22 cellular contexts compared by ENCODE assay signal in genomic region chr15:92415639-92416297, GRCh38. TPM values are rescaled to one million over a fixed set of nuclear protein-coding genes. Genes with fewer than 3 reads are reported as not detected.
A peak's percentile ranks its signal among the peaks of the same experiment; 100 is the strongest.
DNase-seq lines count a peak whose midpoint lies in the region; ATAC-seq and TF ChIP-seq lines count a peak whose summit lies in the region.
"Had no signal": no experiment of that assay in that cellular context is flagged by ENCODE, and none has a peak within 500 bp of the region (broad histone marks: within the 10 kb centered on the region; RNA-seq: fewer than 3 reads in every experiment).

No MANE protein-coding gene starts in this region.

- no peak overlapping the region for H3K23ac ChIP-seq in neuronal stem cell (ENCODE audit: low read depth, low read length, poor library complexity)

- H3K18ac ChIP-seq in neuronal stem cell (ENCODE audit: low read length), result no peak overlapping the region

- POLR2A ChIA-PET in RWPE1 (lab: Yijun Ruan, JAX; ENCODE audit: low non-redundant PET), result no interaction called here

- 38 to 51% methylated on average over 9 of the region's 9 CpGs for WGBS in heart right ventricle, 2 donors
- no CpG with 5 or more reads among the region's 9 CpGs for WGBS in neuronal stem cell (ENCODE audit: extremely low coverage in 2 of 2, insufficient read length in 2 of 2, insufficient replicate concordance in 1 of 2), 2 donors

- no peak overlapping the region for H3K9ac ChIP-seq in neuronal stem cell (ENCODE audit: low read depth, low read length, poor library complexity)
- H3K9ac ChIP-seq: KMS-11 had no signal

- no peak overlapping the region for H2AFZ ChIP-seq in neuronal stem cell (ENCODE audit: low read length)

- H3K14ac ChIP-seq in neuronal stem cell (ENCODE audit: low read length), result peak overlapping the region; percentile 28

- no peak for TF ChIP-seq CTCF in heart right ventricle (IDR thresholded peaks at IDR 0.05)
- TF ChIP-seq CTCF in RWPE1 (conservative IDR thresholded peaks at IDR 0.05; ENCODE audit: low read depth), result no peak

- intact Hi-C loops in heart right ventricle (cut with DNase I), result no loop called here

- H3K4me2 ChIP-seq in neuronal stem cell (ENCODE audit: insufficient read depth, low read length, poor library complexity, severe bottlenecking), result no peak overlapping the region
- H3K4me2 ChIP-seq: KMS-11 had no signal

- no peaks in the 10 kb centered on the region for H3K27me3 ChIP-seq in SJSA1 (replicated peaks)
- H3K27me3 ChIP-seq in heart right ventricle, result peaks cover 0 to 3% (median 0%) of the 10 kb centered on the region in 7 donors
- no peaks in the 10 kb centered on the region for H3K27me3 ChIP-seq in neuronal stem cell (ENCODE audit: control insufficient read depth in 3 of 3, insufficient read depth in 3 of 3, low read depth in 1 of 3, low read length in 3 of 3)
- H3K27me3 ChIP-seq: Peyer's patch had no signal

- H3K4me3 ChIP-seq in SJSA1 (no peak overlapping the region), heart right ventricle (peak overlapping the region in 2 of 10 donors; percentile 5 to 17), neuronal stem cell (ENCODE audit: low read length in 2 of 2) (no peak overlapping the region)
- H3K4me3 ChIP-seq: Peyer's patch had no signal

- CTCF ChIA-PET in RWPE1 (lab: Yijun Ruan, JAX), result interaction anchor here (0.6 kb wide), 1 partner anchor 1801 kb away, joined by 3 read pairs; no protein-coding TSS in a partner anchor

- no peaks in the 10 kb centered on the region; the same call in 1 of the 2 replicates for H3K36me3 ChIP-seq in SJSA1
- no peaks in the 10 kb centered on the region for H3K36me3 ChIP-seq in heart right ventricle
- peaks cover 13 to 66% of the 10 kb centered on the region in 2 donors for H3K36me3 ChIP-seq in neuronal stem cell (replicated peaks in 1 of 2; ENCODE audit: control insufficient read depth in 2 of 2, insufficient read depth in 2 of 2, low read length in 2 of 2)
- H3K36me3 ChIP-seq: Peyer's patch had no signal

- H4K91ac ChIP-seq in neuronal stem cell (ENCODE audit: low read depth, low read length, poor library complexity), result no peak overlapping the region

- ATAC-seq in heart right ventricle (peak in 7 of 8 donors; percentile 47 to 92 (median 81)), GM21786 (IDR thresholded peaks at IDR 0.05; ENCODE audit: unreplicated experiment) (no peak), HG03025 (IDR thresholded peaks at IDR 0.05; ENCODE audit: low FRiP score, unreplicated experiment) (no peak)
- ATAC-seq: CD8-positive, alpha-beta T cell had no signal

- no peak overlapping the region for H2BK15ac ChIP-seq in neuronal stem cell (ENCODE audit: low read length)

- H2BK120ac ChIP-seq in neuronal stem cell (ENCODE audit: low read depth, low read length), result no peak overlapping the region

- peaks cover 53% of the 10 kb centered on the region for H3K4me1 ChIP-seq in SJSA1 (replicated peaks)
- H3K4me1 ChIP-seq in heart right ventricle, result peaks cover 0 to 19% (median 0%) of the 10 kb centered on the region in 9 donors
- peaks cover 12 to 17% of the 10 kb centered on the region in 2 donors for H3K4me1 ChIP-seq in neuronal stem cell (ENCODE audit: control insufficient read depth in 2 of 2, insufficient read depth in 1 of 2, low read depth in 1 of 2, low read length in 2 of 2)
- H3K4me1 ChIP-seq: Peyer's patch had no signal

- H3K9me3 ChIP-seq in SJSA1 (replicated peaks), result no peaks in the 10 kb centered on the region
- H3K9me3 ChIP-seq in heart right ventricle, result no peaks in the 10 kb centered on the region
- H3K9me3 ChIP-seq in neuronal stem cell (replicated peaks in 1 of 2; ENCODE audit: control insufficient read depth in 2 of 2, insufficient read depth in 1 of 2, low read depth in 1 of 2, low read length in 2 of 2), result peaks cover 0 to 12% of the 10 kb centered on the region in 2 donors
- H3K9me3 ChIP-seq: Peyer's patch had no signal

- H4K8ac ChIP-seq in neuronal stem cell (ENCODE audit: low read depth, low read length), result no peak overlapping the region

- no peaks in the 10 kb centered on the region for H3K79me1 ChIP-seq in neuronal stem cell (ENCODE audit: low read depth, low read length)

- no peak overlapping the region for H2AK5ac ChIP-seq in neuronal stem cell (ENCODE audit: low read depth, low read length)

- H3K27ac ChIP-seq in SJSA1 (peak overlapping the region; percentile 26), heart right ventricle (peak overlapping the region in 4 of 10 donors; percentile 57 to 81 (median 64)), neuronal stem cell (replicated peaks; ENCODE audit: low read length) (no peak overlapping the region), RWPE1 (no peak overlapping the region)
- H3K27ac ChIP-seq: KMS-11, Peyer's patch had no signal

- no peak overlapping the region for H2BK5ac ChIP-seq in neuronal stem cell (ENCODE audit: low read length)

- H2BK12ac ChIP-seq in neuronal stem cell (ENCODE audit: low read length), result no peak overlapping the region

- no peak overlapping the region for H3K4ac ChIP-seq in neuronal stem cell (ENCODE audit: low read length)

- DNase-seq in SJSA1 (ENCODE audit: low read depth in 1 of 2, low spot score in 2 of 2) (peak in 1 of 2 experiments; percentile 37), heart right ventricle (no peak), neuronal stem cell (ENCODE audit: low spot score) (no peak), HK-2 (ENCODE audit: unreplicated experiment) (no peak), RWPE1 (ENCODE audit: low spot score) (no peak)
- DNase-seq: C1 segment of cervical spinal cord; CD8-positive, alpha-beta T cell; DND-41; GOT3; HCEC 1CT; IMR-90; NCI-H1105; NCI-H146; NCI-H2081; NCI-H2171 treated with DMSO at 0.1 percent for 48 hours; NCI-H526; Peyer's patch had no signal

RNA-seq across cellular contexts. Expression of gene ST8SIA2, which starts 22.1 kb away (rescaled TPM):
- 3.9 and 5.7 TPM in 2 replicates for total RNA-seq in SJSA1 (2014; rRNA removed; shearing (Covaris generic))
- 10 to 100 TPM in 2 of 10 donors, 1 to 10 TPM in 6, under 1 TPM in 2; 0.41 to 12.2 (median 4.7) TPM for total RNA-seq in heart right ventricle
- polyA plus RNA-seq in heart right ventricle, result 1 to 10 TPM in 1 of 2 donors, under 1 TPM in 1; 0.23 to 1.2 TPM
- 10.1 TPM for polyA plus RNA-seq in neuronal stem cell (2013, experiment 1 of 2)
- 10.0 TPM for polyA plus RNA-seq in neuronal stem cell (2013, experiment 2 of 2)
- total RNA-seq: CD8-positive, alpha-beta T cell; G401; IMR-90; OCI-LY7; Peyer's patch had no signal
- polyA plus RNA-seq: IMR-90 had no signal

Comparison
In these comparisons a context has a peak if more than half of its experiments do, and no peak if none do; other contexts are left out.
1. ATAC-seq: peak in heart right ventricle (7 of 8); none in GM21786 (single experiment) and HG03025 (single experiment).